ENCODE assay signal across 9 cellular contexts in genomic region chr4:109826719-109827118, GRCh38. TPM values are rescaled to one million over a fixed set of nuclear protein-coding genes. Genes with fewer than 3 reads are reported as not detected.
A peak's percentile ranks its signal among the peaks of the same experiment; 100 is the strongest.
DNase-seq lines count a peak whose midpoint lies in the region; ATAC-seq and TF ChIP-seq lines count a peak whose summit lies in the region.
"Had no signal": no experiment of that assay in that cellular context is flagged by ENCODE, and none has a peak within 500 bp of the region (broad histone marks: within the 10 kb centered on the region; RNA-seq: fewer than 3 reads in every experiment).

No MANE protein-coding gene starts in this region.

- H3K27me3 ChIP-seq in body of pancreas = no peaks in the 10 kb centered on the region
- no peaks in the 10 kb centered on the region for H3K27me3 ChIP-seq in lung (ENCODE audit: control insufficient read depth, insufficient read depth)

- TF ChIP-seq CTCF in 22Rv1 (IDR thresholded peaks at IDR 0.05) = peak; percentile 68
- TF ChIP-seq CTCF in GM12864 (IDR thresholded peaks at IDR 0.05; ENCODE audit: low read depth, low read length, missing control alignments) = peak; percentile 28
- peak; percentile 33 to 64 (median 58) for TF ChIP-seq CTCF in body of pancreas (IDR thresholded peaks at IDR 0.05)
- TF ChIP-seq CTCF in lung (IDR thresholded peaks at IDR 0.05; ENCODE audit: control extremely low read depth, extremely low read depth) = peak; percentile 22

- DNase-seq in GM12864 (ENCODE audit: low read depth) (no peak), body of pancreas (no peak), lung (ENCODE audit: low spot score) (no peak)
- no peak for DNase-seq in activated effector memory CD4-positive, alpha-beta T cell treated with Interleukin-2 at 50 U/mL for 16 hours
- DNase-seq: activated naive CD8-positive, alpha-beta T cell treated with anti-CD3 and anti-CD28 coated beads, Interleukin-2, amount 10 ng/mL, durations not matched to agents 7 days and 5 days had no signal

- H3K27ac Mint-ChIP-seq in activated T-helper 17 cell treated with anti-CD3 and anti-CD28 coated beads, Interleukin-2, amount 50 U/mL, for 72 hours = no peak overlapping the region
- H3K27ac Mint-ChIP-seq: activated naive CD8-positive, alpha-beta T cell treated with anti-CD3 and anti-CD28 coated beads, Interleukin-2, amount 10 ng/mL, durations not matched to agents 7 days and 5 days had no signal

- H3K4me1 ChIP-seq in body of pancreas (no peaks in the 10 kb centered on the region), lung (ENCODE audit: control insufficient read depth in 2 of 2, insufficient read depth in 2 of 2, low read length in 2 of 2) (no peaks in the 10 kb centered on the region)

- H3K4me3 Mint-ChIP-seq in activated T-helper 17 cell treated with anti-CD3 and anti-CD28 coated beads, Interleukin-2, amount 50 U/mL, for 72 hours = no peak overlapping the region
- H3K4me3 Mint-ChIP-seq: activated naive CD8-positive, alpha-beta T cell treated with anti-CD3 and anti-CD28 coated beads, Interleukin-2, amount 10 ng/mL, durations not matched to agents 7 days and 5 days had no signal

- peaks cover 5 to 8% of the 10 kb centered on the region in 2 donors for H3K36me3 ChIP-seq in body of pancreas (replicated peaks in 1 of 2; ENCODE audit: insufficient read depth in 1 of 2, low read depth in 2 of 2)
- H3K36me3 ChIP-seq in lung (ENCODE audit: control insufficient read depth in 2 of 2, insufficient read depth in 2 of 2, low read length in 2 of 2) = peaks cover 2 to 6% of the 10 kb centered on the region in 2 donors

- peaks cover under 1% of the 10 kb centered on the region for H3K4me1 Mint-ChIP-seq in activated T-helper 17 cell treated with anti-CD3 and anti-CD28 coated beads, Interleukin-2, amount 50 U/mL, for 72 hours

- intact Hi-C loops in body of pancreas (cut with DNase I) = no loop called here

- no peaks in the 10 kb centered on the region for H3K9me3 ChIP-seq in body of pancreas
- no peaks in the 10 kb centered on the region for H3K9me3 ChIP-seq in lung (ENCODE audit: control insufficient read depth in 2 of 2, insufficient read depth in 1 of 2, low read length in 1 of 2)

- peaks cover 58% of the 10 kb centered on the region for H3K36me3 Mint-ChIP-seq in activated T-helper 17 cell treated with anti-CD3 and anti-CD28 coated beads, Interleukin-2, amount 50 U/mL, for 72 hours (ENCODE audit: low read depth)

- no peaks in the 10 kb centered on the region for H3K9me3 Mint-ChIP-seq in activated T-helper 17 cell treated with anti-CD3 and anti-CD28 coated beads, Interleukin-2, amount 50 U/mL, for 72 hours
- H3K9me3 Mint-ChIP-seq: activated naive CD8-positive, alpha-beta T cell treated with anti-CD3 and anti-CD28 coated beads, Interleukin-2, amount 10 ng/mL, durations not matched to agents 7 days and 5 days had no signal

- H3K4me3 ChIP-seq in GM12864 (ENCODE audit: low read depth, low read length) = no peak overlapping the region
- no peak overlapping the region for H3K4me3 ChIP-seq in body of pancreas
- H3K4me3 ChIP-seq in lung = no peak overlapping the region

- TF ChIP-seq POLR2A in body of pancreas (IDR thresholded peaks at IDR 0.05) = no peak

- no peak overlapping the region for H3K27ac ChIP-seq in 22Rv1
- no peak overlapping the region for H3K27ac ChIP-seq in body of pancreas
- H3K27ac ChIP-seq in lung (ENCODE audit: low read depth in 1 of 2, low read length in 1 of 2) = no peak overlapping the region

- ATAC-seq in HG03565 (IDR thresholded peaks at IDR 0.05; ENCODE audit: unreplicated experiment) = peak; percentile 46
- ATAC-seq in body of pancreas = peak; percentile 53
- ATAC-seq in lung (ENCODE audit: insufficient read depth, low FRiP score) = no peak
- ATAC-seq in activated T-helper 17 cell treated with anti-CD3 and anti-CD28 coated beads, Interleukin-2, amount 50 U/mL, for 72 hours (replicated peaks) = no peak
- no peak for ATAC-seq in HG03521 (IDR thresholded peaks at IDR 0.05; ENCODE audit: unreplicated experiment)

- no peaks in the 10 kb centered on the region for H3K27me3 Mint-ChIP-seq in activated T-helper 17 cell treated with anti-CD3 and anti-CD28 coated beads, Interleukin-2, amount 50 U/mL, for 72 hours
- H3K27me3 Mint-ChIP-seq: activated naive CD8-positive, alpha-beta T cell treated with anti-CD3 and anti-CD28 coated beads, Interleukin-2, amount 10 ng/mL, durations not matched to agents 7 days and 5 days had no signal

RNA-seq across cellular contexts. Expression of gene RRH, which starts 1.1 kb away (rescaled TPM):
- total RNA-seq in body of pancreas (not detected), lung (under 1 TPM in 1 of 2 donors, not detected in 1; 0.21 TPM)
- under 1 TPM; 0.10 to 0.20 TPM for polyA plus RNA-seq in lung
- total RNA-seq in activated T-helper 17 cell treated with anti-CD3 and anti-CD28 coated beads, Interleukin-2, amount 50 U/mL, for 72 hours = under 1 TPM; 0.42 to 0.78 TPM
- total RNA-seq: activated naive CD8-positive, alpha-beta T cell treated with anti-CD3 and anti-CD28 coated beads, Interleukin-2, amount 10 ng/mL, durations not matched to agents 7 days and 5 days had no signal

RNA-seq across cellular contexts. Expression of gene GAR1, which starts 11.2 kb away (rescaled TPM):
- total RNA-seq in body of pancreas = 1 to 10 TPM; 2.6 to 4.9 TPM
- total RNA-seq in lung = 10 to 100 TPM in 1 of 2 donors, 1 to 10 TPM in 1; 7.4 to 11.5 TPM
- 10 to 100 TPM; 18.8 to 24.8 TPM for polyA plus RNA-seq in lung
- total RNA-seq in activated T-helper 17 cell treated with anti-CD3 and anti-CD28 coated beads, Interleukin-2, amount 50 U/mL, for 72 hours = 10 to 100 TPM; 18.3 to 38.2 TPM

RNA-seq across cellular contexts. Expression of gene LRIT3, which starts 21.2 kb away (rescaled TPM):
- total RNA-seq in body of pancreas = under 1 TPM in 1 of 2 donors, not detected in 1; 0.26 TPM
- under 1 TPM; 0.26 to 0.28 TPM for total RNA-seq in lung
- polyA plus RNA-seq in lung = under 1 TPM; 0.10 to 0.37 TPM
- under 1 TPM; 0.26 to 0.52 TPM for total RNA-seq in activated T-helper 17 cell treated with anti-CD3 and anti-CD28 coated beads, Interleukin-2, amount 50 U/mL, for 72 hours

RNA-seq across cellular contexts. Expression of gene CFI, which starts 24.9 kb away (rescaled TPM):
- 10 to 100 TPM; 15.8 to 31.6 TPM for total RNA-seq in body of pancreas
- 100 to 1,000 TPM in 1 of 2 donors, 10 to 100 TPM in 1; 61.9 to 150 TPM for total RNA-seq in lung
- 10 to 100 TPM; 38.2 to 59.8 TPM for polyA plus RNA-seq in lung
- not detected for total RNA-seq in activated T-helper 17 cell treated with anti-CD3 and anti-CD28 coated beads, Interleukin-2, amount 50 U/mL, for 72 hours
- total RNA-seq: activated naive CD8-positive, alpha-beta T cell treated with anti-CD3 and anti-CD28 coated beads, Interleukin-2, amount 10 ng/mL, durations not matched to agents 7 days and 5 days had no signal

Comparison
In these comparisons a context has a peak if more than half of its experiments do, and no peak if none do; other contexts are left out.
1. ATAC-seq: peak in HG03565 (single experiment) and body of pancreas (single experiment); none in lung (single experiment), activated T-helper 17 cell treated with anti-CD3 and anti-CD28 coated beads, Interleukin-2, amount 50 U/mL, for 72 hours (single experiment) and HG03521 (single experiment).
2. Peak in every context shown above with its lines, with median percentiles within 50 percentile points of each other: CTCF ChIP-seq.